9 cellular contexts compared by ENCODE assay signal in genomic region chr9:1458503-1458902, GRCh38.
DNase-seq lines count a peak whose midpoint lies in the region; TF ChIP-seq lines count a peak whose summit lies in the region.
"Had no signal": no experiment of that assay in that cellular context is flagged by ENCODE, and none has a peak within 500 bp of the region (broad histone marks: within the 10 kb centered on the region; RNA-seq: fewer than 3 reads in every experiment).

No MANE protein-coding gene starts in this region.

- TF ChIP-seq EP300 in Ishikawa (IDR thresholded peaks at IDR 0.05; ENCODE audit: borderline replicate concordance) (peak; percentile 46; the same call in 1 of the 2 replicates), stomach (IDR thresholded peaks at IDR 0.05) (no peak)

- TF ChIP-seq POLR2A in stomach (IDR thresholded peaks at IDR 0.05), result no peak

- no peak overlapping the region for H3K4me3 ChIP-seq in SJSA1
- H3K4me3 ChIP-seq in kidney epithelial cell (ENCODE audit: low read depth, low read length), result no peak overlapping the region
- H3K4me3 ChIP-seq in stomach, result no peak overlapping the region

- no peak for TF ChIP-seq RAD21 in Ishikawa (IDR thresholded peaks at IDR 0.05; ENCODE audit: low read depth)

- H3K9me3 ChIP-seq in SJSA1 (replicated peaks) (no peaks in the 10 kb centered on the region), stomach (no peaks in the 10 kb centered on the region)

- TF ChIP-seq CTCF in kidney epithelial cell (IDR thresholded peaks at IDR 0.05; ENCODE audit: insufficient read depth, low read length, poor library complexity, severe bottlenecking) (no peak), stomach (IDR thresholded peaks at IDR 0.05) (no peak)

- peak overlapping the region; percentile 25; the same call in 1 of the 2 replicates for H3K27ac ChIP-seq in SJSA1
- H3K27ac ChIP-seq in stomach, result no peak overlapping the region

- intact Hi-C loops in head of caudate nucleus (cut with DNase I), result no loop called here
- intact Hi-C loops in stomach (cut with DNase I; ENCODE audit: low total_unique reads), result no loop called here

- peaks cover 35% of the 10 kb centered on the region for H3K4me1 ChIP-seq in SJSA1 (replicated peaks)
- H3K4me1 ChIP-seq in stomach, result no peaks in the 10 kb centered on the region

- peak; percentile 13 for DNase-seq in DMS 273 treated with DMSO at 0.1 percent for 48 hours (lab: John Stamatoyannopoulos, UW)
- DNase-seq in SJSA1 (ENCODE audit: low read depth in 1 of 2, low spot score in 2 of 2), result peak; percentile 44 to 57
- DNase-seq in kidney epithelial cell (ENCODE audit: low read depth), result peak; percentile 77
- no peak for DNase-seq in activated CD8-positive, alpha-beta memory T cell treated with anti-CD3 and anti-CD28 coated beads for 24 hours
- DNase-seq in GM19238 (ENCODE audit: insufficient read length, low spot score), result no peak
- no peak for DNase-seq in head of caudate nucleus
- DNase-seq in stomach, result no peak
- DNase-seq: activated effector memory CD4-positive, alpha-beta T cell treated with anti-CD3 and anti-CD28 coated beads, Interleukin-2, amount 50 U/mL, for 16 hours had no signal

- H3K36me3 ChIP-seq in SJSA1 (no peaks in the 10 kb centered on the region), kidney epithelial cell (ENCODE audit: control insufficient read depth, insufficient read depth, low read length) (no peaks in the 10 kb centered on the region), stomach (no peaks in the 10 kb centered on the region)

- H3K27me3 ChIP-seq in SJSA1 (replicated peaks) (no peaks in the 10 kb centered on the region), kidney epithelial cell (ENCODE audit: control insufficient read depth, insufficient read depth, low read length) (no peaks in the 10 kb centered on the region), stomach (no peaks in the 10 kb centered on the region)

TF ChIP-seq in Ishikawa, 13 proteins besides CTCF, POLR2A, EP300 and RAD21:
- TF ChIP-seq CEBPB (IDR thresholded peaks at IDR 0.05), result peak; percentile 53; the same call in 1 of the 2 replicates
- TF ChIP-seq REST (IDR thresholded peaks at IDR 0.05; ENCODE audit: low read depth), result no peak
- TF ChIP-seq ZBTB7A (IDR thresholded peaks at IDR 0.05; ENCODE audit: low read depth), result no peak
- no peak for TF ChIP-seq NFIC (IDR thresholded peaks at IDR 0.05)
- peak; percentile 71 for TF ChIP-seq TCF12 (IDR thresholded peaks at IDR 0.05; ENCODE audit: low read depth)
- peak; percentile 68 for TF ChIP-seq TEAD4 (IDR thresholded peaks at IDR 0.05)

Comparison
In these comparisons a context has a peak if more than half of its experiments do, and no peak if none do; other contexts are left out.
1. DNase-seq: peak in DMS 273 treated with DMSO at 0.1 percent for 48 hours (single experiment), SJSA1 (2 of 2) and kidney epithelial cell (single experiment); none in activated CD8-positive, alpha-beta memory T cell treated with anti-CD3 and anti-CD28 coated beads for 24 hours (single experiment), GM19238 (single experiment), head of caudate nucleus (0 of 42) and stomach (single experiment).